In the genomic region with DNA sequence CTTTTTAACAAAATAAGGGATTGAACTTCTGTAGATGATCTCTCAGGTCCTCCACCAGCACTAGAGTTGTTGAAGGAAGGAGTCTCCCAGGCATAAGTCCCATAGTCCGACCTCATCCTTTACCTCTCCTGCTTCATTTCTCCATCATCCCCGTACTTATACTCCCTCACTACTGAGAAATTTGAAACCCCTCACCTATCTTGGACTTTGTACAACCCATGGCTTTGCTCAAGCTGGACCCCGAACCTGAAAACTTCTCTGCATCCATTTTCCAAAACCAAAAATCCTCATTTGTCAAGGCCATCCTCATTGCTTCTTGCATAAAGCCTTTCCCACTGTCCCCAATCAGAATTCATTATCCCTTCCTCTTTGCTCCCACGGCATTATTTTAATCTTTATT, we compare ENCODE assay signal across 8 cellular contexts. TPM values are rescaled to one million over a fixed set of nuclear protein-coding genes. Genes with fewer than 3 reads are reported as not detected.
DNase-seq lines count a peak whose midpoint lies in the region; ATAC-seq lines count a peak whose summit lies in the region.

No MANE protein-coding gene starts in this region.

- DNase-seq in DMS153 treated with DMSO at 0.1 percent for 48 hours (lab: John Stamatoyannopoulos, UW; ENCODE audit: unreplicated experiment): peak; percentile 48
- no peak for DNase-seq in DMS153 (lab: John Stamatoyannopoulos, UW)
- DNase-seq in NCI-H2081 (lab: John Stamatoyannopoulos, UW): no peak
- DNase-seq in activated CD4-positive, alpha-beta T cell treated with anti-CD3 and anti-CD28 coated beads for 4 hours: no peak
- DNase-seq in hypothalamus (lab: John Stamatoyannopoulos, UW): no peak

- peak overlapping the region; percentile 60 for H3K27ac ChIP-seq in stomach smooth muscle (ENCODE audit: low read length)

- H3K27ac Mint-ChIP-seq in activated T-helper 17 cell treated with anti-CD3 and anti-CD28 coated beads, Interleukin-2, amount 50 U/mL, for 72 hours: peak overlapping the region; percentile 93

- H3K4me3 ChIP-seq in iPS-18c (ENCODE audit: insufficient read depth, low read depth, low read length) (peak overlapping the region; percentile 99), stomach smooth muscle (ENCODE audit: low read length in 2 of 2) (peak overlapping the region; percentile 42 to 87)

- peak overlapping the region; percentile 17 to 55 for H3K9ac ChIP-seq in stomach smooth muscle (ENCODE audit: low read length in 2 of 2)

- no peaks in the 10 kb centered on the region for H3K27me3 Mint-ChIP-seq in activated T-helper 17 cell treated with anti-CD3 and anti-CD28 coated beads, Interleukin-2, amount 50 U/mL, for 72 hours

- no peak for ATAC-seq in activated T-helper 17 cell treated with anti-CD3 and anti-CD28 coated beads, Interleukin-2, amount 50 U/mL, for 72 hours (replicated peaks)

- no peaks in the 10 kb centered on the region for H3K27me3 ChIP-seq in stomach smooth muscle (ENCODE audit: control insufficient read depth in 1 of 2, insufficient read depth in 2 of 2, low read length in 2 of 2)

- peaks cover 2% of the 10 kb centered on the region for H3K9me3 ChIP-seq in iPS-18c (ENCODE audit: control insufficient read depth, insufficient read depth, low read length)
- H3K9me3 ChIP-seq in stomach smooth muscle (ENCODE audit: control insufficient read depth in 2 of 2, low read length in 2 of 2): no peaks in the 10 kb centered on the region

- peaks cover 15% of the 10 kb centered on the region for H3K4me1 Mint-ChIP-seq in activated T-helper 17 cell treated with anti-CD3 and anti-CD28 coated beads, Interleukin-2, amount 50 U/mL, for 72 hours

- peak overlapping the region; percentile 84 for H3K4me3 Mint-ChIP-seq in activated T-helper 17 cell treated with anti-CD3 and anti-CD28 coated beads, Interleukin-2, amount 50 U/mL, for 72 hours

- no peaks in the 10 kb centered on the region for H3K9me3 Mint-ChIP-seq in activated T-helper 17 cell treated with anti-CD3 and anti-CD28 coated beads, Interleukin-2, amount 50 U/mL, for 72 hours

- peaks cover 22% of the 10 kb centered on the region for H3K36me3 Mint-ChIP-seq in activated T-helper 17 cell treated with anti-CD3 and anti-CD28 coated beads, Interleukin-2, amount 50 U/mL, for 72 hours (ENCODE audit: low read depth)

- H3K4me1 ChIP-seq in stomach smooth muscle (ENCODE audit: control insufficient read depth, insufficient read depth, low read length): peaks cover 14% of the 10 kb centered on the region

- peaks cover 3 to 15% of the 10 kb centered on the region in 2 donors for H3K36me3 ChIP-seq in stomach smooth muscle (ENCODE audit: control insufficient read depth in 2 of 2, insufficient read depth in 2 of 2, low read length in 2 of 2)

RNA-seq across cellular contexts. Expression of gene NHEJ1, which starts 0.5 kb away (rescaled TPM):
- 10 to 100 TPM; 24.1 to 26.6 TPM for total RNA-seq in activated T-helper 17 cell treated with anti-CD3 and anti-CD28 coated beads, Interleukin-2, amount 50 U/mL, for 72 hours

RNA-seq across cellular contexts. Expression of gene SLC23A3, which starts 8.7 kb away (rescaled TPM):
- total RNA-seq in activated T-helper 17 cell treated with anti-CD3 and anti-CD28 coated beads, Interleukin-2, amount 50 U/mL, for 72 hours: 1 to 10 TPM; 2.9 to 7.7 TPM

RNA-seq across cellular contexts. Expression of gene CNPPD1, which starts 15.6 kb away (rescaled TPM):
- 10 to 100 TPM; 60.4 to 67.0 TPM for total RNA-seq in activated T-helper 17 cell treated with anti-CD3 and anti-CD28 coated beads, Interleukin-2, amount 50 U/mL, for 72 hours

RNA-seq across cellular contexts. Expression of gene RETREG2, which starts 17.0 kb away (rescaled TPM):
- 100 to 1,000 TPM; 104 to 148 TPM for total RNA-seq in activated T-helper 17 cell treated with anti-CD3 and anti-CD28 coated beads, Interleukin-2, amount 50 U/mL, for 72 hours

RNA-seq across cellular contexts. Expression of gene ZFAND2B, which starts 45.5 kb away (rescaled TPM):
- 10 to 100 TPM; 27.9 to 29.8 TPM for total RNA-seq in activated T-helper 17 cell treated with anti-CD3 and anti-CD28 coated beads, Interleukin-2, amount 50 U/mL, for 72 hours
